In the genomic region with DNA sequence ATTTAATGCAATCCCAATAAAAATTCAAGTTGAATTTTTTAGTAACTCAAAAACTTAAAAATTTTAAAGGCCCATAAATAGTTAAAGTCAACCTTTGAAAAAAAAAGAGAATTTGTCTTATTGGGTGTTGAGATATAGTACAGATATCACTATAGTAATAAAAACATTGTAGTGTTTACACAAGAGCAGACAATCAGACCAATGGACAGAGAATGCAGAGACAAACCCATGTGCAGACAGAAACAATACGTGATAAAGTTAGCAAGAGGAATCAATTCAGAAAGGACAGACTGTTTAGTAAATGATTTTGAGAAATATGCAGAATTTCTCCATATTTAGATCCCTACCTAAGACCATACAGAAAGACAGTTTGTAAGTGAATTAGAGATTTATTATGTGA, we compare ENCODE assay signal across 24 cellular contexts. TPM values are rescaled to one million over a fixed set of nuclear protein-coding genes. Genes with fewer than 3 reads are reported as not detected.
DNase-seq lines count a peak whose midpoint lies in the region; ATAC-seq, FAIRE-seq and TF ChIP-seq lines count a peak whose summit lies in the region.
"Had no signal": no experiment of that assay in that cellular context is flagged by ENCODE, and none has a peak within 500 bp of the region (broad histone marks: within the 10 kb centered on the region; RNA-seq: fewer than 3 reads in every experiment).

No MANE protein-coding gene starts in this region.

- no peaks in the 10 kb centered on the region for H3K27me3 Mint-ChIP-seq in activated T-cell treated with anti-CD3 and anti-CD28 coated beads, Interleukin-2, amount 50 U/mL, for 72 hours (ENCODE audit: low read depth)
- no peaks in the 10 kb centered on the region for H3K27me3 Mint-ChIP-seq in memory B cell
- H3K27me3 Mint-ChIP-seq: IgD-negative memory B cell had no signal

- no peaks in the 10 kb centered on the region for H3K9me3 Mint-ChIP-seq in activated T-cell treated with anti-CD3 and anti-CD28 coated beads, Interleukin-2, amount 50 U/mL, for 72 hours
- no peaks in the 10 kb centered on the region for H3K9me3 Mint-ChIP-seq in memory B cell
- H3K9me3 Mint-ChIP-seq: CD14-positive monocyte, H9, HFFc6, IgD-negative memory B cell had no signal

- no peak overlapping the region for H3K4me3 ChIP-seq in BE2C (ENCODE audit: low read depth, low read length)
- H3K4me3 ChIP-seq: GM12878, GM23248 had no signal

- no peaks in the 10 kb centered on the region for H3K9me3 ChIP-seq in BE2C

- H3K4me1 Mint-ChIP-seq in activated T-cell treated with anti-CD3 and anti-CD28 coated beads, Interleukin-2, amount 50 U/mL, for 72 hours (ENCODE audit: low read depth) = no peaks in the 10 kb centered on the region
- H3K4me1 Mint-ChIP-seq in memory B cell = no peaks in the 10 kb centered on the region
- H3K4me1 Mint-ChIP-seq: CD14-positive monocyte, H9 had no signal

- no peak for ATAC-seq in activated T-cell treated with anti-CD3 and anti-CD28 coated beads, Interleukin-2, amount 50 U/mL, for 72 hours (replicated peaks in 1 of 2)
- no peak for ATAC-seq in memory B cell (ENCODE audit: low read depth)
- ATAC-seq: GM12878, Right ventricle myocardium inferior had no signal

- H3K36me3 Mint-ChIP-seq in activated T-cell treated with anti-CD3 and anti-CD28 coated beads, Interleukin-2, amount 50 U/mL, for 72 hours (ENCODE audit: insufficient read depth in 2 of 2) = peaks cover 9 to 21% of the 10 kb centered on the region in 2 donors
- peaks cover 28% of the 10 kb centered on the region for H3K36me3 Mint-ChIP-seq in memory B cell

- TF ChIP-seq CTCF in BE2C (IDR thresholded peaks at IDR 0.05; ENCODE audit: low read depth, low read length) = no peak

- H3K4me3 Mint-ChIP-seq in activated T-cell treated with anti-CD3 and anti-CD28 coated beads, Interleukin-2, amount 50 U/mL, for 72 hours = no peak overlapping the region
- H3K4me3 Mint-ChIP-seq in memory B cell = no peak overlapping the region
- H3K4me3 Mint-ChIP-seq: CD14-positive monocyte, H9, HFFc6, IgD-negative memory B cell had no signal

- FAIRE-seq in endometrium (lab: Jason Lieb, UNC) = peak; percentile 74
- FAIRE-seq: D721Med, GM12878 had no signal

- no peak for DNase-seq in activated T-cell treated with anti-CD3 and anti-CD28 coated beads, Interleukin-2, amount 50 U/mL, for 72 hours
- DNase-seq in activated T-cell treated with anti-CD3 and anti-CD28 coated beads, Interleukin-2, amount 50 U/mL, for 1 hour = no peak
- DNase-seq in memory B cell (ENCODE audit: low spot score in 2 of 2) = no peak
- DNase-seq in SIG-M5 treated with dmso at 0.1 percent for 504 hours (lab: John Stamatoyannopoulos, UW; ENCODE audit: unreplicated experiment) = no peak
- DNase-seq in NOMO-1 treated with DMSO at 0.1 percent for 48 hours (lab: John Stamatoyannopoulos, UW; ENCODE audit: unreplicated experiment) = no peak
- no peak for DNase-seq in BE2C
- DNase-seq in 8988T = no peak
- DNase-seq: EL, GM23248, H9, HFFc6, Karpas-422, NCI-H1694, NCI-H2081, NCI-H2171 treated with DMSO at 0.1 percent for 48 hours, NCI-H524 treated with DMSO at 0.1 percent for 48 hours, NCI-H82 had no signal

- peak overlapping the region; percentile 14 for H3K27ac Mint-ChIP-seq in activated T-cell treated with anti-CD3 and anti-CD28 coated beads, Interleukin-2, amount 50 U/mL, for 72 hours
- peak overlapping the region; percentile 18 for H3K27ac Mint-ChIP-seq in memory B cell
- H3K27ac Mint-ChIP-seq: CD14-positive monocyte, H9, HFFc6, IgD-negative memory B cell had no signal

- H3K27me3 ChIP-seq in BE2C = no peaks in the 10 kb centered on the region

- H3K4me1 ChIP-seq in BE2C = no peaks in the 10 kb centered on the region

- H3K36me3 ChIP-seq in BE2C = peaks cover 3% of the 10 kb centered on the region; the same call in 1 of the 2 replicates

RNA-seq across cellular contexts. Expression of a gene that starts 33.9 kb away (rescaled TPM):
- total RNA-seq in activated T-cell treated with anti-CD3 and anti-CD28 coated beads, Interleukin-2, amount 50 U/mL, for 72 hours = 10 to 100 TPM; 22.5 to 24.0 TPM
- 17.7 TPM for polyA plus RNA-seq in BE2C (2012; ENCODE audit: insufficient read depth, insufficient read length, low read depth)

RNA-seq across cellular contexts. Expression of a gene that starts 45.0 kb away (rescaled TPM):
- 100 to 1,000 TPM; 116 to 125 TPM for total RNA-seq in activated T-cell treated with anti-CD3 and anti-CD28 coated beads, Interleukin-2, amount 50 U/mL, for 72 hours
- polyA plus RNA-seq in BE2C (2012; ENCODE audit: insufficient read depth, insufficient read length, low read depth) = 121 TPM

RNA-seq across cellular contexts. Expression of a gene that starts 45.2 kb away (rescaled TPM):
- 1,000 to 10,000 TPM; 1,754 to 1,822 TPM for total RNA-seq in activated T-cell treated with anti-CD3 and anti-CD28 coated beads, Interleukin-2, amount 50 U/mL, for 72 hours
- polyA plus RNA-seq in BE2C (2012; ENCODE audit: insufficient read depth, insufficient read length, low read depth) = 2,605 TPM

RNA-seq across cellular contexts. Expression of a gene that starts 53.7 kb away (rescaled TPM):
- total RNA-seq in activated T-cell treated with anti-CD3 and anti-CD28 coated beads, Interleukin-2, amount 50 U/mL, for 72 hours = not detected
- not detected for polyA plus RNA-seq in BE2C (2012; ENCODE audit: insufficient read depth, insufficient read length, low read depth)
- total RNA-seq: GM12878, GM23248, H9, HFFc6, MCF 10A, Right ventricle myocardium inferior had no signal
- polyA plus RNA-seq: CD14-positive monocyte, GM12878, GM23248, IgD-negative memory B cell had no signal
